1 cellular context compared by ENCODE assay signal in the genomic region with DNA sequence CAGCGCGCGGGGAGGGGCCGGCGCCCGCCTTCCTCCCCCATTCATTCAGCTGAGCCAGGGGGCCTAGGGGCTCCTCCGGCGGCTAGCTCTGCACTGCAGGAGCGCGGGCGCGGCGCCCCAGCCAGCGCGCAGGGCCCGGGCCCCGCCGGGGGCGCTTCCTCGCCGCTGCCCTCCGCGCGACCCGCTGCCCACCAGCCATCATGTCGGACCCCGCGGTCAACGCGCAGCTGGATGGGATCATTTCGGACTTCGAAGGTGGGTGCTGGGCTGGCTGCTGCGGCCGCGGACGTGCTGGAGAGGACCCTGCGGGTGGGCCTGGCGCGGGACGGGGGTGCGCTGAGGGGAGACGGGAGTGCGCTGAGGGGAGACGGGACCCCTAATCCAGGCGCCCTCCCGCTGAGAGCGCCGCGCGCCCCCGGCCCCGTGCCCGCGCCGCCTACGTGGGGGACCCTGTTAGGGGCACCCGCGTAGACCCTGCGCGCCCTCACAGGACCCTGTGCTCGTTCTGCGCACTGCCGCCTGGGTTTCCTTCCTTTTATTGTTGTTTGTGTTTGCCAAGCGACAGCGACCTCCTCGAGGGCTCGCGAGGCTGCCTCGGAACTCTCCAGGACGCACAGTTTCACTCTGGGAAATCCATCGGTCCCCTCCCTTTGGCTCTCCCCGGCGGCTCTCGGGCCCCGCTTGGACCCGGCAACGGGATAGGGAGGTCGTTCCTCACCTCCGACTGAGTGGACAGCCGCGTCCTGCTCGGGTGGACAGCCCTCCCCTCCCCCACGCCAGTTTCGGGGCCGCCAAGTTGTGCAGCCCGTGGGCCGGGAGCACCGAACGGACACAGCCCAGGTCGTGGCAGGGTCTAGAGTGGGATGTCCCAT.
TF ChIP-seq lines count a peak whose summit lies in the region.

No MANE protein-coding gene starts in this region.

TF ChIP-seq in endothelial cell of umbilical vein, 7 proteins besides CTCF, POLR2A, EP300 and RAD21:
- TF ChIP-seq GATA2 (IDR thresholded peaks at IDR 0.05; ENCODE audit: insufficient read depth, insufficient read length, low read depth, low read length) (no peak), MYC (IDR thresholded peaks at IDR 0.05; ENCODE audit: low read depth, low read length) (no peak), EZH2 (IDR thresholded peaks at IDR 0.05; ENCODE audit: borderline replicate concordance, low read depth, low read length, severe bottlenecking) (no peak), POLR2AphosphoS5 (IDR thresholded peaks at IDR 0.05; ENCODE audit: insufficient read depth, low read depth, low read length) (no peak), FOS (IDR thresholded peaks at IDR 0.05; ENCODE audit: borderline replicate concordance, insufficient read depth, low read length) (no peak), JUN (IDR thresholded peaks at IDR 0.05; ENCODE audit: borderline replicate concordance, insufficient read depth, insufficient read length, low read depth) (no peak)
- TF ChIP-seq, protein P1, sequence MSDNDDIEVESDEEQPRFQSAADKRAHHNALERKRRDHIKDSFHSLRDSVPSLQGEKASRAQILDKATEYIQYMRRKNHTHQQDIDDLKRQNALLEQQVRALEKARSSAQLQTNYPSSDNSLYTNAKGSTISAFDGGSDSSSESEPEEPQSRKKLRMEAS (IDR thresholded peaks at IDR 0.05; ENCODE audit: insufficient read depth, insufficient read length) = no peak
